29 cellular contexts compared by ENCODE assay signal in the genomic region with DNA sequence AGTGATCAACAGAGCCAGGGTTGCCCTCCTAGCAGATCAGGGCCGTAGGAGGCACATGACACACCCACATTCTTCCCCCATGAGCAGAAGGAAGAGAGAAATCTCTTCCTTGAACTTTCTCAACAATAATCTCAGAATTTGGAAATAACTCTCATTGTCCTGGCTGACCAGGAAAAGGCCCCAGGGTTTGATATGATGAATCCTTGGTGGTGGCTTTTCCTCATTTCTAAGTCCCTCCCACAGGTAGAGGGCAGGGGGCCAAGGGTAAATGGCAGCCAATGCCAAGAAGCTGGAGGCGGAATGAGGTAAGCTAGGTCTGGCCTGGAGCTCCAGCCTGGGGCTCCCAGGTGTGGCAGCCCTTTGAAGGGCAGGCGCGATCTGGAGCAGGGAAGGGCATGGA.
DNase-seq lines count a peak whose midpoint lies in the region; ATAC-seq and TF ChIP-seq lines count a peak whose summit lies in the region.
"Had no signal": no experiment of that assay in that cellular context is flagged by ENCODE, and none has a peak within 500 bp of the region (broad histone marks: within the 10 kb centered on the region; RNA-seq: fewer than 3 reads in every experiment).

No MANE protein-coding gene starts in this region.

- H3K4ac ChIP-seq in trophoblast cell (ENCODE audit: low read depth, low read length), result no peak overlapping the region

- in situ Hi-C loops in GM23248 (cut with MboI), result no loop called here

- no peak overlapping the region for H4K8ac ChIP-seq in trophoblast cell (ENCODE audit: low read depth, low read length)

- no peak for ATAC-seq in HG02588 (IDR thresholded peaks at IDR 0.05; ENCODE audit: unreplicated experiment)
- ATAC-seq: activated CD8-positive, alpha-beta T cell treated with anti-CD3 and anti-CD28 coated beads, Interleukin-2, amount 10 ng/mL, durations not matched to agents 7 days and 5 days; activated naive CD8-positive, alpha-beta T cell treated with anti-CD3 and anti-CD28 coated beads, Interleukin-2, amount 50 U/mL, for 24 hours; gastroesophageal sphincter; stimulated activated naive CD8-positive, alpha-beta T cell treated with anti-CD3 and anti-CD28 coated beads, Interleukin-15, amount 100 ng/mL, for 72 hours had no signal

- TF ChIP-seq CTCF in epithelial cell of esophagus (IDR thresholded peaks at IDR 0.05; ENCODE audit: insufficient read depth, low read depth, low read length, missing control alignments), result no peak

- DNase-seq in GM23248 (peak; percentile 23), NCI-H69 (lab: John Stamatoyannopoulos, UW) (peak; percentile 36), epithelial cell of esophagus (ENCODE audit: low read depth) (peak; percentile 85), trophoblast cell (peak; percentile 94 to 97), pons (ENCODE audit: low spot score) (no peak), DMS114 treated with DMSO at 0.1 percent for 48 hours (lab: John Stamatoyannopoulos, UW; ENCODE audit: unreplicated experiment) (no peak)
- DNase-seq: activated CD4-positive, CD25-positive, alpha-beta regulatory T cell treated with anti-CD3 and anti-CD28 coated beads, Interleukin-2, amount 50 U/mL, for 72 hours; activated CD8-positive, alpha-beta T cell treated with anti-CD3 and anti-CD28 coated beads, Interleukin-2, amount 10 ng/mL, durations not matched to agents 7 days and 5 days; activated effector memory CD4-positive, alpha-beta T cell treated with Interleukin-2 at 50 U/mL for 16 hours; activated naive CD8-positive, alpha-beta T cell treated with anti-CD3 and anti-CD28 coated beads, Interleukin-2, amount 50 U/mL, for 24 hours; activated T-cell treated with anti-CD3 and anti-CD28 coated beads for 4 hours; brain microvascular endothelial cell; CD4-positive, alpha-beta memory T cell; DMS153; effector CD8-positive, alpha-beta T cell; GF-D8; hippocampal formation; NCI-H1694 treated with DMSO at 0.1 percent for 48 hours; NCI-H2227 treated with DMSO at 0.1 percent for 48 hours; NCI-H774; nephron progenitor cell; Right ventricle myocardium superior; sigmoid colon; stimulated activated CD4-positive, alpha-beta T cell treated with anti-CD3 and anti-CD28 coated beads, Interleukin-15, amount 100 ng/mL, for 24 hours; stimulated activated naive CD8-positive, alpha-beta T cell treated with anti-CD3 and anti-CD28 coated beads, Interleukin-15, amount 100 ng/mL, for 72 hours had no signal

- H3K18ac ChIP-seq in trophoblast cell (ENCODE audit: low read length), result no peak overlapping the region

- H4K12ac ChIP-seq in trophoblast cell (ENCODE audit: low read depth, low read length), result no peak overlapping the region

- H3K14ac ChIP-seq in trophoblast cell (ENCODE audit: low read length), result no peak overlapping the region

- H2AK5ac ChIP-seq in trophoblast cell (ENCODE audit: low read length), result no peak overlapping the region

- H3K4me1 ChIP-seq in GM23248 (ENCODE audit: insufficient read depth), result peaks cover 11% of the 10 kb centered on the region
- peaks cover 0 to 2% of the 10 kb centered on the region in 2 experiments for H3K4me1 ChIP-seq in trophoblast cell (ENCODE audit: control insufficient read depth in 1 of 2, insufficient read depth in 2 of 2, low read length in 2 of 2)

- no peak overlapping the region for H4K91ac ChIP-seq in trophoblast cell (ENCODE audit: low read depth, low read length)

- peaks cover 20% of the 10 kb centered on the region; the same call in 1 of the 2 replicates for H4K20me1 ChIP-seq in GM23248 (ENCODE audit: insufficient read depth)

- no peaks in the 10 kb centered on the region; the same call in 1 of the 2 replicates for H3F3A ChIP-seq in GM23248 (ENCODE audit: insufficient read depth)

- H3K27me3 ChIP-seq in GM23248 (replicated peaks; ENCODE audit: insufficient read depth) (no peaks in the 10 kb centered on the region), trophoblast cell (ENCODE audit: insufficient read depth, low read length) (no peaks in the 10 kb centered on the region)
- H3K27me3 ChIP-seq: brain microvascular endothelial cell, gastroesophageal sphincter, sigmoid colon, tibial nerve had no signal

- H3K79me2 ChIP-seq in GM23248 (ENCODE audit: insufficient read depth), result peaks cover 98% of the 10 kb centered on the region
- H3K79me2 ChIP-seq in trophoblast cell (ENCODE audit: control insufficient read depth, insufficient read depth, low read length, poor library complexity), result peaks cover 1% of the 10 kb centered on the region

- no peaks in the 10 kb centered on the region for H3K79me1 ChIP-seq in trophoblast cell (ENCODE audit: low read length)

- no peak overlapping the region for H2BK12ac ChIP-seq in trophoblast cell (ENCODE audit: low read length)

- H3K23ac ChIP-seq in trophoblast cell (ENCODE audit: low read length), result no peak overlapping the region

- H3K9ac ChIP-seq in GM23248, result no peak overlapping the region
- no peak overlapping the region for H3K9ac ChIP-seq in trophoblast cell (ENCODE audit: low read length)
- H3K9ac ChIP-seq: KMS-11 had no signal

- H3K4me2 ChIP-seq in GM23248 (ENCODE audit: unreplicated experiment) (no peak overlapping the region), trophoblast cell (ENCODE audit: low read length) (no peak overlapping the region)
- H3K4me2 ChIP-seq: KMS-11 had no signal

- no peak overlapping the region for H2BK120ac ChIP-seq in trophoblast cell (ENCODE audit: insufficient read depth, low read length, poor library complexity)

- no peaks in the 10 kb centered on the region for H3K9me2 ChIP-seq in GM23248 (ENCODE audit: insufficient read depth)

- H3K9me3 ChIP-seq in GM23248 (ENCODE audit: low read depth), result no peaks in the 10 kb centered on the region
- H3K9me3 ChIP-seq in trophoblast cell (ENCODE audit: insufficient read depth, low read depth, low read length), result peaks cover 4% of the 10 kb centered on the region
- H3K9me3 ChIP-seq: gastroesophageal sphincter, sigmoid colon, tibial nerve had no signal

- H3K27ac ChIP-seq in GM23248, result no peak overlapping the region
- H3K27ac ChIP-seq in trophoblast cell (ENCODE audit: low read depth, low read length), result no peak overlapping the region
- H3K27ac ChIP-seq: brain microvascular endothelial cell, gastroesophageal sphincter, KMS-11, sigmoid colon, tibial nerve had no signal

- H3K36me3 ChIP-seq in GM23248 (ENCODE audit: low read depth), result no peaks in the 10 kb centered on the region
- peaks cover 0 to 2% of the 10 kb centered on the region in 2 experiments for H3K36me3 ChIP-seq in trophoblast cell (ENCODE audit: control insufficient read depth in 1 of 2, insufficient read depth in 2 of 2, low read length in 2 of 2)
- H3K36me3 ChIP-seq: brain microvascular endothelial cell, gastroesophageal sphincter, sigmoid colon, tibial nerve had no signal

- WGBS in GM23248 (ENCODE audit: low coverage in 1 of 2, low lambda C conversion rate in 2 of 2, missing lambda C conversion rate in 2 of 2), 2 experiments, result 87 to 88% methylated on average over 4 of the region's 4 CpGs
- WGBS in trophoblast cell (ENCODE audit: extremely low coverage, insufficient coverage, insufficient read length), result no CpG with 5 or more reads among the region's 4 CpGs

- H2AFZ ChIP-seq in GM23248 (no peak overlapping the region), trophoblast cell (ENCODE audit: insufficient read depth, low read length, poor library complexity) (no peak overlapping the region)

- no peak overlapping the region for H3K4me3 ChIP-seq in GM23248
- no peak overlapping the region for H3K4me3 ChIP-seq in epithelial cell of esophagus (ENCODE audit: low read length)
- no peak overlapping the region for H3K4me3 ChIP-seq in trophoblast cell (ENCODE audit: low read depth, low read length)
- H3K4me3 ChIP-seq: gastroesophageal sphincter, sigmoid colon, tibial nerve had no signal

- no peak overlapping the region for H2BK5ac ChIP-seq in trophoblast cell (ENCODE audit: low read depth, low read length, poor library complexity)

Comparison
In these comparisons a context has a peak if more than half of its experiments do, and no peak if none do; other contexts are left out.
1. DNase-seq: peak in GM23248 (single experiment), NCI-H69 (single experiment), epithelial cell of esophagus (single experiment) and trophoblast cell (2 of 2); none in pons (single experiment) and DMS114 treated with DMSO at 0.1 percent for 48 hours (single experiment).